Comparison of ENCODE assay signal across 1 cellular context in genomic region chrX:29082558-29082957, GRCh38.
TF ChIP-seq lines count a peak whose summit lies in the region.

No MANE protein-coding gene starts in this region.

TF ChIP-seq in GM12878, 131 proteins besides CTCF, POLR2A, EP300 and RAD21 (continued from another document):
- TF ChIP-seq E4F1 (IDR thresholded peaks at IDR 0.05; ENCODE audit: borderline replicate concordance, partially characterized antibody) (no peak), IRF5 (IDR thresholded peaks at IDR 0.05; ENCODE audit: borderline replicate concordance) (no peak), POU2F2 (IDR thresholded peaks at IDR 0.05; ENCODE audit: borderline replicate concordance, low read depth, low read length) (no peak), RUNX3 (IDR thresholded peaks at IDR 0.05; ENCODE audit: low read length) (peak; percentile 65; the same call in 1 of the 2 replicates), ZNF207 (IDR thresholded peaks at IDR 0.05; ENCODE audit: borderline replicate concordance) (no peak), ELK1 (IDR thresholded peaks at IDR 0.05; ENCODE audit: low read depth, low read length) (no peak), ATF2 (IDR thresholded peaks at IDR 0.05; ENCODE audit: low read length) (no peak), NFIC (IDR thresholded peaks at IDR 0.05; ENCODE audit: low read depth, low read length) (peak; percentile 33; the same call in 1 of the 2 replicates), STAT1 (conservative IDR thresholded peaks at IDR 0.05) (no peak), NR2C2 (IDR thresholded peaks at IDR 0.05; ENCODE audit: borderline replicate concordance, control insufficient read depth, insufficient read length, low read depth) (no peak), MAX (IDR thresholded peaks at IDR 0.05; ENCODE audit: low read depth, low read length) (no peak), JUNB (IDR thresholded peaks at IDR 0.05) (peak; percentile 76), KLF5 (IDR thresholded peaks at IDR 0.05; ENCODE audit: partially characterized antibody) (no peak), CREM (IDR thresholded peaks at IDR 0.05; ENCODE audit: low read depth) (0 out of 2 replicates have a peak, but pooled peaks have one; percentile 42), BCL11A (IDR thresholded peaks at IDR 0.05; ENCODE audit: low read depth, low read length) (peak; percentile 21; the same call in 1 of the 2 replicates)
- TF ChIP-seq, protein P1, sequence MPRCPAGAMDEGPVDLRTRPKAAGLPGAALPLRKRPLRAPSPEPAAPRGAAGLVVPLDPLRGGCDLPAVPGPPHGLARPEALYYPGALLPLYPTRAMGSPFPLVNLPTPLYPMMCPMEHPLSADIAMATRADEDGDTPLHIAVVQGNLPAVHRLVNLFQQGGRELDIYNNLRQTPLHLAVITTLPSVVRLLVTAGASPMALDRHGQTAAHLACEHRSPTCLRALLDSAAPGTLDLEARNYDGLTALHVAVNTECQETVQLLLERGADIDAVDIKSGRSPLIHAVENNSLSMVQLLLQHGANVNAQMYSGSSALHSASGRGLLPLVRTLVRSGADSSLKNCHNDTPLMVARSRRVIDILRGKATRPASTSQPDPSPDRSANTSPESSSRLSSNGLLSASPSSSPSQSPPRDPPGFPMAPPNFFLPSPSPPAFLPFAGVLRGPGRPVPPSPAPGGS (IDR thresholded peaks at IDR 0.05; ENCODE audit: borderline replicate concordance, insufficient read depth, low read depth, low read length, poor library complexity, severe bottlenecking): peak; percentile 14
